Comparison of ENCODE assay signal across 2 cellular contexts in the genomic region with DNA sequence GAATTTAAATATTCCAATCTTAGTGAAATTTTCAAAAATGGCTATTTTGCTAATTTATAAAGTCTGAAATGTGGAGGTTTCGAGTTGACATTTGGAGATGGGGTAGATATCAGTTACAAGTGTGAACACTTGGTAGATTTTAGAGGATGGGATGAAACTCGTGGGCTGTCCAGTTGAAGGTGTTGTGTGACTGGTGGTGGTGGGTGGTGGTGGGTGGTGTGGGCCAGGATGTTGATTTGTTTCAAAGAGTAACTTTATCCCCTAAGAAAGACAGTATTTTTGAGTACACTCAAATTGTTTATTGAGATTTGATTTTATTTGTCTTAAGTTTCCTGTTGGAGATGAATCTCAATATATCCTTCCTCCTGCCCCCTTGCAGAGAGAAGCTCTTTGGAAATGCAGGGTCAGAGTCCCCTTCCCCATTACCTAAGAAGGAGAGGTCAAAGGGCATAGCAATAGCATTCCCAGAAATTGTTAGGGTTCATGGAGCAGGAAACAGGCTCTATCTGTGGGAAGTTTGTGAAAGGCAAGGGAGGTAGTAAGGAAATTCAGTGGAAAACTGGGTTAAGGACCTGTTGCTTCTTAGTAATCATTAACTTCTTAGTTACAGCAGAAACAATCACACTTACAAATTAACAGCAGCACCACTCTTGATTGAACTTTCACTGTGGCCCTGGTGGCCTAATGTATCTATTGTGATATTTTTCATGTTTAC.
A peak's percentile ranks its signal among the peaks of the same experiment; 100 is the strongest.
TF ChIP-seq lines count a peak whose summit lies in the region.

No MANE protein-coding gene starts in this region.

TF ChIP-seq in GM23338, 12 proteins besides CTCF, POLR2A, EP300 and RAD21 (continued from another document):
- TF ChIP-seq ZNF114 (CRISPR knock-in tag; IDR thresholded peaks at IDR 0.05), result no peak

TF ChIP-seq in HepG2, 621 proteins besides CTCF, POLR2A, EP300 and RAD21 (continued from another document and continues in another):
- TF ChIP-seq, protein P1, sequence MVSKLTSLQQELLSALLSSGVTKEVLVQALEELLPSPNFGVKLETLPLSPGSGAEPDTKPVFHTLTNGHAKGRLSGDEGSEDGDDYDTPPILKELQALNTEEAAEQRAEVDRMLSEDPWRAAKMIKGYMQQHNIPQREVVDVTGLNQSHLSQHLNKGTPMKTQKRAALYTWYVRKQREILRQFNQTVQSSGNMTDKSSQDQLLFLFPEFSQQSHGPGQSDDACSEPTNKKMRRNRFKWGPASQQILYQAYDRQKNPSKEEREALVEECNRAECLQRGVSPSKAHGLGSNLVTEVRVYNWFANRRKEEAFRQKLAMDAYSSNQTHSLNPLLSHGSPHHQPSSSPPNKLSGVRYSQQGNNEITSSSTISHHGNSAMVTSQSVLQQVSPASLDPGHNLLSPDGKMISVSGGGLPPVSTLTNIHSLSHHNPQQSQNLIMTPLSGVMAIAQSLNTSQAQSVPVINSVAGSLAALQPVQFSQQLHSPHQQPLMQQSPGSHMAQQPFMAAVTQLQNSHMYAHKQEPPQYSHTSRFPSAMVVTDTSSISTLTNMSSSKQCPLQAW (CRISPR knock-in tag; IDR thresholded peaks at IDR 0.05), result peak; percentile 71; the same call in 1 of the 2 replicates
- TF ChIP-seq, protein P2, sequence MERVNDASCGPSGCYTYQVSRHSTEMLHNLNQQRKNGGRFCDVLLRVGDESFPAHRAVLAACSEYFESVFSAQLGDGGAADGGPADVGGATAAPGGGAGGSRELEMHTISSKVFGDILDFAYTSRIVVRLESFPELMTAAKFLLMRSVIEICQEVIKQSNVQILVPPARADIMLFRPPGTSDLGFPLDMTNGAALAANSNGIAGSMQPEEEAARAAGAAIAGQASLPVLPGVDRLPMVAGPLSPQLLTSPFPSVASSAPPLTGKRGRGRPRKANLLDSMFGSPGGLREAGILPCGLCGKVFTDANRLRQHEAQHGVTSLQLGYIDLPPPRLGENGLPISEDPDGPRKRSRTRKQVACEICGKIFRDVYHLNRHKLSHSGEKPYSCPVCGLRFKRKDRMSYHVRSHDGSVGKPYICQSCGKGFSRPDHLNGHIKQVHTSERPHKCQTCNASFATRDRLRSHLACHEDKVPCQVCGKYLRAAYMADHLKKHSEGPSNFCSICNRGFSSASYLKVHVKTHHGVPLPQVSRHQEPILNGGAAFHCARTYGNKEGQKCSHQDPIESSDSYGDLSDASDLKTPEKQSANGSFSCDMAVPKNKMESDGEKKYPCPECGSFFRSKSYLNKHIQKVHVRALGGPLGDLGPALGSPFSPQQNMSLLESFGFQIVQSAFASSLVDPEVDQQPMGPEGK (CRISPR knock-in tag; IDR thresholded peaks at IDR 0.05), result peak; percentile 40
- TF ChIP-seq IKZF4 (CRISPR knock-in tag; IDR thresholded peaks at IDR 0.05; ENCODE audit: borderline replicate concordance, low read depth, not compliant biosample characterization) (no peak), ZBTB39 (CRISPR knock-in tag; IDR thresholded peaks at IDR 0.05) (no peak), MTA1 (CRISPR knock-in tag; IDR thresholded peaks at IDR 0.05; ENCODE audit: borderline replicate concordance) (no peak), SMC3 (IDR thresholded peaks at IDR 0.05; ENCODE audit: low read length) (no peak), MAX (IDR thresholded peaks at IDR 0.05) (no peak), MTA3 (CRISPR knock-in tag; IDR thresholded peaks at IDR 0.05) (no peak), ZNF772 (CRISPR knock-in tag; IDR thresholded peaks at IDR 0.05) (peak; percentile 22; the same call in 1 of the 2 replicates), ASH2L (IDR thresholded peaks at IDR 0.05; ENCODE audit: insufficient read length, low read depth, low read length) (no peak), ZFP82 (CRISPR knock-in tag; IDR thresholded peaks at IDR 0.05; ENCODE audit: borderline replicate concordance) (no peak), GATAD2A (CRISPR knock-in tag; IDR thresholded peaks at IDR 0.05) (peak; percentile 92), SMYD3 (CRISPR knock-in tag; IDR thresholded peaks at IDR 0.05) (no peak), SUZ12 (IDR thresholded peaks at IDR 0.05; ENCODE audit: low read depth, low read length) (no peak), ZNF556 (CRISPR knock-in tag; IDR thresholded peaks at IDR 0.05; ENCODE audit: borderline replicate concordance) (peak; percentile 40; the same call in 1 of the 2 replicates), ETV5 (CRISPR knock-in tag; IDR thresholded peaks at IDR 0.05; ENCODE audit: borderline replicate concordance) (peak; percentile 74; the same call in 1 of the 2 replicates), PAWR (CRISPR knock-in tag; IDR thresholded peaks at IDR 0.05; ENCODE audit: borderline replicate concordance) (no peak), FOXP4 (CRISPR knock-in tag; IDR thresholded peaks at IDR 0.05) (peak; percentile 90), MYC (CRISPR knock-in tag; IDR thresholded peaks at IDR 0.05; ENCODE audit: borderline replicate concordance) (no peak), RARA (CRISPR knock-in tag; IDR thresholded peaks at IDR 0.05) (peak; percentile 86), HDAC1 (CRISPR knock-in tag; IDR thresholded peaks at IDR 0.05) (peak; percentile 74), SIN3A (IDR thresholded peaks at IDR 0.05; ENCODE audit: borderline replicate concordance, low read depth, low read length) (no peak), ZNF205 (CRISPR knock-in tag; IDR thresholded peaks at IDR 0.05) (0 out of 2 replicates have a peak, but pooled peaks have one; percentile 62), NCOR1 (IDR thresholded peaks at IDR 0.05; ENCODE audit: borderline replicate concordance, low read length) (peak; percentile 29; the same call in 1 of the 2 replicates), ZEB1 (IDR thresholded peaks at IDR 0.05; ENCODE audit: insufficient replicate concordance, low read depth) (no peak), HNF1A (IDR thresholded peaks at IDR 0.05; ENCODE audit: low read depth) (peak; percentile 91), HNF1A (CRISPR knock-in tag; IDR thresholded peaks at IDR 0.05; ENCODE audit: borderline replicate concordance) (peak; percentile 73; the same call in 1 of the 2 replicates), ZNF18 (CRISPR knock-in tag; IDR thresholded peaks at IDR 0.05; ENCODE audit: insufficient replicate concordance) (no peak), HMG20B (CRISPR knock-in tag; conservative IDR thresholded peaks at IDR 0.05) (peak; percentile 53; the same call in 1 of the 2 replicates), SOX13 (IDR thresholded peaks at IDR 0.05) (no peak), SOX13 (CRISPR knock-in tag; conservative IDR thresholded peaks at IDR 0.05 in 1 of 2, IDR thresholded peaks at IDR 0.05 in 1 of 2) (peak in 1 of 2 experiments; percentile 82; a peak in 2 of 4 replicates), PHF8 (CRISPR knock-in tag; IDR thresholded peaks at IDR 0.05) (no peak), ZBTB21 (CRISPR knock-in tag; IDR thresholded peaks at IDR 0.05) (no peak)
- TF ChIP-seq, protein P3, sequence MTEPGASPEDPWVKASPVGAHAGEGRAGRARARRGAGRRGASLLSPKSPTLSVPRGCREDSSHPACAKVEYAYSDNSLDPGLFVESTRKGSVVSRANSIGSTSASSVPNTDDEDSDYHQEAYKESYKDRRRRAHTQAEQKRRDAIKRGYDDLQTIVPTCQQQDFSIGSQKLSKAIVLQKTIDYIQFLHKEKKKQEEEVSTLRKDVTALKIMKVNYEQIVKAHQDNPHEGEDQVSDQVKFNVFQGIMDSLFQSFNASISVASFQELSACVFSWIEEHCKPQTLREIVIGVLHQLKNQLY (CRISPR knock-in tag; IDR thresholded peaks at IDR 0.05), result peak; percentile 50; the same call in 1 of the 2 replicates
- TF ChIP-seq, protein P4, sequence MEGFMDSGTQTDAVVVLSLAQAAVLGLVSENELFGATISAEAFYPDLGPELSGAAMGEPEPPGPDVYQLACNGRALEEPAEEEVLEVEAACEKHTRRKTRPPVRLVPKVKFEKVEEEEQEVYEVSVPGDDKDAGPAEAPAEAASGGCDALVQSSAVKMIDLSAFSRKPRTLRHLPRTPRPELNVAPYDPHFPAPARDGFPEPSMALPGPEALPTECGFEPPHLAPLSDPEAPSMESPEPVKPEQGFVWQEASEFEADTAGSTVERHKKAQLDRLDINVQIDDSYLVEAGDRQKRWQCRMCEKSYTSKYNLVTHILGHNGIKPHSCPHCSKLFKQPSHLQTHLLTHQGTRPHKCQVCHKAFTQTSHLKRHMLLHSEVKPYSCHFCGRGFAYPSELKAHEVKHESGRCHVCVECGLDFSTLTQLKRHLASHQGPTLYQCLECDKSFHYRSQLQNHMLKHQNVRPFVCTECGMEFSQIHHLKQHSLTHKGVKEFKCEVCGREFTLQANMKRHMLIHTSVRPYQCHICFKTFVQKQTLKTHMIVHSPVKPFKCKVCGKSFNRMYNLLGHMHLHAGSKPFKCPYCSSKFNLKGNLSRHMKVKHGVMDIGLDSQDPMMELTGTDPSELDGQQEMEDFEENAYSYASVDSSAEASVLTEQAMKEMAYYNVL (CRISPR knock-in tag; IDR thresholded peaks at IDR 0.05; ENCODE audit: borderline replicate concordance), result peak; percentile 32; the same call in 1 of the 2 replicates
- TF ChIP-seq, protein P5, sequence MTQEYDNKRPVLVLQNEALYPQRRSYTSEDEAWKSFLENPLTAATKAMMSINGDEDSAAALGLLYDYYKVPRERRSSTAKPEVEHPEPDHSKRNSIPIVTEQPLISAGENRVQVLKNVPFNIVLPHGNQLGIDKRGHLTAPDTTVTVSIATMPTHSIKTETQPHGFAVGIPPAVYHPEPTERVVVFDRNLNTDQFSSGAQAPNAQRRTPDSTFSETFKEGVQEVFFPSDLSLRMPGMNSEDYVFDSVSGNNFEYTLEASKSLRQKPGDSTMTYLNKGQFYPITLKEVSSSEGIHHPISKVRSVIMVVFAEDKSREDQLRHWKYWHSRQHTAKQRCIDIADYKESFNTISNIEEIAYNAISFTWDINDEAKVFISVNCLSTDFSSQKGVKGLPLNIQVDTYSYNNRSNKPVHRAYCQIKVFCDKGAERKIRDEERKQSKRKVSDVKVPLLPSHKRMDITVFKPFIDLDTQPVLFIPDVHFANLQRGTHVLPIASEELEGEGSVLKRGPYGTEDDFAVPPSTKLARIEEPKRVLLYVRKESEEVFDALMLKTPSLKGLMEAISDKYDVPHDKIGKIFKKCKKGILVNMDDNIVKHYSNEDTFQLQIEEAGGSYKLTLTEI (CRISPR knock-in tag; conservative IDR thresholded peaks at IDR 0.05), result no peak
